16 cellular contexts compared by ENCODE assay signal in genomic region chr7:80232969-80233724, GRCh38.
"Had no signal": no experiment of that assay in that cellular context is flagged by ENCODE, and none has a peak within 500 bp of the region (broad histone marks: within the 10 kb centered on the region; RNA-seq: fewer than 3 reads in every experiment).

No MANE protein-coding gene starts in this region.

- H3K4me1 Mint-ChIP-seq: activated naive CD8-positive, alpha-beta T cell treated with anti-CD3 and anti-CD28 coated beads, Interleukin-2, amount 10 ng/mL, durations not matched to agents 7 days and 5 days; neural crest cell; stimulated activated memory B cell treated with anti-CD40 and anti-IgM and Interleukin-4, amounts not matched to agents 10 μg/mL and 1 μg/mL and 100 μg/mL, for 72 hours had no signal

- H3K36me3 Mint-ChIP-seq: activated naive CD8-positive, alpha-beta T cell treated with anti-CD3 and anti-CD28 coated beads, Interleukin-2, amount 10 ng/mL, durations not matched to agents 7 days and 5 days; stimulated activated memory B cell treated with anti-CD40 and anti-IgM and Interleukin-4, amounts not matched to agents 10 μg/mL and 1 μg/mL and 100 μg/mL, for 72 hours had no signal

- H3K36me3 ChIP-seq: cardiac muscle cell, esophagus muscularis mucosa, lower lobe of right lung, thyroid gland had no signal

- H3K9me3 Mint-ChIP-seq: activated naive CD8-positive, alpha-beta T cell treated with anti-CD3 and anti-CD28 coated beads, Interleukin-2, amount 10 ng/mL, durations not matched to agents 7 days and 5 days; activated T-helper 1 cell treated with anti-CD3 and anti-CD28 coated beads, Interleukin-12 subunit alpha, Interleukin-12 subunit beta, Interleukin-2, Interleukin-4 antibody, amounts not matched to agents 30 ng/mL and 10 ng/mL and 1 ng/mL, durations not matched to agents 14 hours and 24 hours and 36 hours; neural crest cell had no signal

- DNase-seq: activated CD4-positive, CD25-positive, alpha-beta regulatory T cell treated with anti-CD3 and anti-CD28 coated beads, Interleukin-2, amount 50 U/mL, for 72 hours; activated naive CD8-positive, alpha-beta T cell treated with anti-CD3 and anti-CD28 coated beads, Interleukin-2, amount 10 ng/mL, durations not matched to agents 7 days and 5 days; anterior cingulate cortex; dorsolateral prefrontal cortex; glutamatergic neuron; left cardiac atrium; lower lobe of right lung; midbrain; retina; stimulated activated CD4-positive, alpha-beta T cell treated with anti-CD3 and anti-CD28 coated beads, Interleukin-2, amount 100 ng/mL, for 48 hours; thyroid gland had no signal

- H3K27me3 Mint-ChIP-seq: stimulated activated memory B cell treated with anti-CD40 and anti-IgM and Interleukin-4, amounts not matched to agents 10 μg/mL and 1 μg/mL and 100 μg/mL, for 72 hours had no signal

- H3K9me3 ChIP-seq: esophagus muscularis mucosa, lower lobe of right lung, thyroid gland had no signal

- H3K27ac Mint-ChIP-seq: activated naive CD8-positive, alpha-beta T cell treated with anti-CD3 and anti-CD28 coated beads, Interleukin-2, amount 10 ng/mL, durations not matched to agents 7 days and 5 days; activated T-helper 1 cell treated with anti-CD3 and anti-CD28 coated beads, Interleukin-12 subunit alpha, Interleukin-12 subunit beta, Interleukin-2, Interleukin-4 antibody, amounts not matched to agents 30 ng/mL and 10 ng/mL and 1 ng/mL, durations not matched to agents 14 hours and 24 hours and 36 hours; stimulated activated memory B cell treated with anti-CD40 and anti-IgM and Interleukin-4, amounts not matched to agents 10 μg/mL and 1 μg/mL and 100 μg/mL, for 72 hours had no signal

- H3K4me3 Mint-ChIP-seq: activated naive CD8-positive, alpha-beta T cell treated with anti-CD3 and anti-CD28 coated beads, Interleukin-2, amount 10 ng/mL, durations not matched to agents 7 days and 5 days; activated T-helper 1 cell treated with anti-CD3 and anti-CD28 coated beads, Interleukin-12 subunit alpha, Interleukin-12 subunit beta, Interleukin-2, Interleukin-4 antibody, amounts not matched to agents 30 ng/mL and 10 ng/mL and 1 ng/mL, durations not matched to agents 14 hours and 24 hours and 36 hours; neural crest cell; stimulated activated memory B cell treated with anti-CD40 and anti-IgM and Interleukin-4, amounts not matched to agents 10 μg/mL and 1 μg/mL and 100 μg/mL, for 72 hours had no signal

- H3K4me1 ChIP-seq: esophagus muscularis mucosa, lower lobe of right lung had no signal

- ATAC-seq: left cardiac atrium; lower lobe of right lung; stimulated activated memory B cell treated with anti-CD40 and anti-IgM and Interleukin-4, amounts not matched to agents 10 μg/mL and 1 μg/mL and 100 μg/mL, for 72 hours had no signal

- H3K27me3 ChIP-seq: cardiac muscle cell, dorsolateral prefrontal cortex, esophagus muscularis mucosa, thyroid gland had no signal

- H3K4me3 ChIP-seq: cardiac muscle cell, esophagus muscularis mucosa, lower lobe of right lung, thyroid gland had no signal

- H3K27ac ChIP-seq: cardiac muscle cell, dorsolateral prefrontal cortex, esophagus muscularis mucosa, lower lobe of right lung, thyroid gland had no signal
